13 cellular contexts compared by ENCODE assay signal in genomic region chr3:127787071-127787490, GRCh38. TPM values are rescaled to one million over a fixed set of nuclear protein-coding genes. Genes with fewer than 3 reads are reported as not detected.
DNase-seq lines count a peak whose midpoint lies in the region; ATAC-seq and TF ChIP-seq lines count a peak whose summit lies in the region.
"Had no signal": no experiment of that assay in that cellular context is flagged by ENCODE, and none has a peak within 500 bp of the region (broad histone marks: within the 10 kb centered on the region; RNA-seq: fewer than 3 reads in every experiment).

No MANE protein-coding gene starts in this region.

- TF ChIP-seq CTCF in prostate gland (IDR thresholded peaks at IDR 0.05) (no peak), thyroid gland (IDR thresholded peaks at IDR 0.05) (no peak)

- H3K36me3 ChIP-seq in prostate gland (no peaks in the 10 kb centered on the region), thyroid gland (no peaks in the 10 kb centered on the region)

- peak; percentile 60 to 69 for ATAC-seq in left cardiac atrium
- ATAC-seq: naive thymus-derived CD4-positive, alpha-beta T cell; stimulated activated memory B cell treated with anti-CD40 and anti-IgM and Interleukin-4, amounts not matched to agents 10 μg/mL and 1 μg/mL and 100 μg/mL, for 72 hours had no signal

- peaks cover 4% of the 10 kb centered on the region for H3K4me1 ChIP-seq in prostate gland (replicated peaks)
- H3K4me1 ChIP-seq in thyroid gland = peaks cover 0 to 18% of the 10 kb centered on the region in 2 donors

- H3K27ac ChIP-seq in angular gyrus (ENCODE audit: low read depth, low read length) (peak overlapping the region; percentile 88), prostate gland (peak overlapping the region; percentile 62 to 66), thyroid gland (no peak overlapping the region)

- no peak overlapping the region for H3K4me3 ChIP-seq in prostate gland
- H3K4me3 ChIP-seq in thyroid gland (replicated peaks in 1 of 3) = no peak overlapping the region

- intact Hi-C loops in left cardiac atrium (cut with DNase I) = no loop called here
- intact Hi-C loops in prostate gland (cut with DNase I) = no loop called here
- intact Hi-C loops in thyroid gland (cut with DNase I) = no loop called here

- H3K27me3 ChIP-seq in prostate gland (replicated peaks; ENCODE audit: insufficient read depth) (no peaks in the 10 kb centered on the region), thyroid gland (no peaks in the 10 kb centered on the region)

- no peaks in the 10 kb centered on the region for H3K9me3 ChIP-seq in prostate gland
- H3K9me3 ChIP-seq in thyroid gland = no peaks in the 10 kb centered on the region

- DNase-seq in AG08395 (ENCODE audit: low spot score) (peak; percentile 51), left cardiac atrium (peak; percentile 51), prostate gland (ENCODE audit: low spot score) (no peak), HT-29 (ENCODE audit: low spot score) (no peak), thyroid gland (no peak), DMS53 (lab: John Stamatoyannopoulos, UW) (no peak), T-helper 1 cell (no peak)
- DNase-seq: activated CD4-positive, alpha-beta T cell treated with anti-CD3 and anti-CD28 coated beads, Interleukin-2, amount 50 U/mL, for 1 hour; activated naive CD4-positive, alpha-beta T cell treated with anti-CD3 and anti-CD28 coated beads, Interleukin-2, amount 50 U/mL, for 16 hours; effector memory CD4-positive, alpha-beta T cell; naive thymus-derived CD4-positive, alpha-beta T cell had no signal

- 33% methylated on average over 9 of the region's 9 CpGs for WGBS in prostate gland
- WGBS in thyroid gland, 2 donors = 79 to 82% methylated on average over 9 of the region's 9 CpGs

- TF ChIP-seq POLR2A in prostate gland (IDR thresholded peaks at IDR 0.05) = no peak
- no peak for TF ChIP-seq POLR2A in thyroid gland (IDR thresholded peaks at IDR 0.05)

RNA-seq across cellular contexts. Expression of gene MGLL, which starts 35.2 kb away (rescaled TPM):
- total RNA-seq in left cardiac atrium (100 to 1,000 TPM in 1 of 2 donors, 10 to 100 TPM in 1; 95.4 to 122 TPM), prostate gland (10 to 100 TPM; 20.0 to 31.8 TPM), thyroid gland (10 to 100 TPM; 12.4 to 24.7 (median 18.4) TPM)
- total RNA-seq in HT-29 (2014; rRNA removed; shearing (Covaris generic)) = 83.6 and 95.0 TPM in 2 replicates

Comparison
In these comparisons a context has a peak if more than half of its experiments do, and no peak if none do; other contexts are left out.
1. DNase-seq: peak in AG08395 (single experiment) and left cardiac atrium (single experiment); none in prostate gland (single experiment), HT-29 (single experiment), thyroid gland (0 of 2), DMS53 (single experiment) and T-helper 1 cell (0 of 5).
2. H3K27ac ChIP-seq: peak in angular gyrus (single experiment) and prostate gland (2 of 2); none in thyroid gland (0 of 3).